ENCODE assay signal across 12 cellular contexts in genomic region chr12:110249716-110250225, GRCh38. TPM values are rescaled to one million over a fixed set of nuclear protein-coding genes. Genes with fewer than 3 reads are reported as not detected.
DNase-seq lines count a peak whose midpoint lies in the region; ATAC-seq and TF ChIP-seq lines count a peak whose summit lies in the region.
"Had no signal": no experiment of that assay in that cellular context is flagged by ENCODE, and none has a peak within 500 bp of the region (broad histone marks: within the 10 kb centered on the region; RNA-seq: fewer than 3 reads in every experiment).

No MANE protein-coding gene starts in this region.

- peaks cover 0 to 8% (median 0%) of the 10 kb centered on the region in 11 donors for H3K9me3 ChIP-seq in heart right ventricle

- ATAC-seq in heart right ventricle (peak; percentile 19 to 55 (median 40)), GM21786 (IDR thresholded peaks at IDR 0.05; ENCODE audit: unreplicated experiment) (no peak)
- ATAC-seq: HCT116 had no signal

- DNase-seq in Caki2 (ENCODE audit: low read depth) (peak; percentile 84), RPMI7951 (ENCODE audit: low read depth) (peak; percentile 26), heart right ventricle (peak; percentile 53 to 54), pons (ENCODE audit: low spot score) (peak; percentile 59), NCI-H510A treated with DMSO at 0.1 percent for 48 hours (lab: John Stamatoyannopoulos, UW) (no peak)
- DNase-seq in stimulated activated CD4-positive, alpha-beta T cell treated with anti-CD3 and anti-CD28 coated beads, Interleukin-4, amount 100 ng/mL, for 4 hours: no peak
- no peak for DNase-seq in stimulated activated CD4-positive, alpha-beta T cell treated with anti-CD3 and anti-CD28 coated beads, Interleukin-4, amount 100 ng/mL, for 1 hour
- DNase-seq: CD4-positive, alpha-beta T cell; effector CD8-positive, alpha-beta T cell had no signal

- no peaks in the 10 kb centered on the region for H3K27me3 ChIP-seq in heart right ventricle
- H3K27me3 ChIP-seq: tibial nerve had no signal

- intact Hi-C loops in heart right ventricle (cut with DNase I): loop anchor here in 1 of 10 donors (5.0 kb wide), 1 partner anchor 33 kb away; the partner anchor contains the start of gene ATP2A2

- 48 to 65% methylated on average over 7 of the region's 7 CpGs for WGBS in heart right ventricle, 2 donors

- no peak overlapping the region for H3K4me3 ChIP-seq in heart right ventricle
- H3K4me3 ChIP-seq: tibial nerve had no signal

- in situ Hi-C loops in Caki2 (cut with HindIII; ENCODE audit: low pct_unique_long_range_greater_than_20kb, low sequenced_read_pairs): no loop called here

- H3K27ac ChIP-seq in heart right ventricle: peak overlapping the region; percentile 71 to 98 (median 92)

- no peaks in the 10 kb centered on the region for H3K36me3 ChIP-seq in heart right ventricle

- peaks cover 33 to 90% (median 56%) of the 10 kb centered on the region in 9 donors for H3K4me1 ChIP-seq in heart right ventricle

- TF ChIP-seq CTCF in heart right ventricle (IDR thresholded peaks at IDR 0.05): no peak

RNA-seq across cellular contexts. Expression of gene ATP2A2, which starts 31.3 kb away (rescaled TPM):
- 8.0 and 15.3 TPM in 2 replicates for total RNA-seq in Caki2 (2014; rRNA removed; shearing (Covaris generic); ENCODE audit: low replicate concordance)
- total RNA-seq in RPMI7951 (2014; rRNA removed; shearing (Covaris generic)): 68.5 and 75.7 TPM in 2 replicates
- 1,000 to 10,000 TPM; 1,003 to 4,750 (median 1,632) TPM for total RNA-seq in heart right ventricle
- 100 to 1,000 TPM; 316 to 678 TPM for polyA plus RNA-seq in heart right ventricle

Comparison
In these comparisons a context has a peak if more than half of its experiments do, and no peak if none do; other contexts are left out.
1. DNase-seq: peak in Caki2 (single experiment), RPMI7951 (single experiment), heart right ventricle (2 of 2) and pons (single experiment); none in stimulated activated CD4-positive, alpha-beta T cell treated with anti-CD3 and anti-CD28 coated beads, Interleukin-4, amount 100 ng/mL, for 4 hours (0 of 2), stimulated activated CD4-positive, alpha-beta T cell treated with anti-CD3 and anti-CD28 coated beads, Interleukin-4, amount 100 ng/mL, for 1 hour (single experiment) and NCI-H510A treated with DMSO at 0.1 percent for 48 hours (single experiment).
2. RNA of gene ATP2A2, which starts 31.3 kb away (total RNA-seq): 1,003 to 4,750 TPM in heart right ventricle; 68.5 to 75.7 TPM in RPMI7951 and 8.0 to 15.3 TPM in Caki2; every median in the first group is over 10 times any median in the second.